Comparison of ENCODE assay signal across 1 cellular context in genomic region chr5:179346875-179347274, GRCh38.
TF ChIP-seq lines count a peak whose summit lies in the region.

No MANE protein-coding gene starts in this region.

TF ChIP-seq in GM23338, 12 proteins besides CTCF, POLR2A, EP300 and RAD21 (continued from another document):
- no peak for TF ChIP-seq JUNB (IDR thresholded peaks at IDR 0.05; ENCODE audit: unreplicated experiment)
TF ChIP-seq in GM23338: peak in this region for 0.
